Comparison of ENCODE assay signal across 11 cellular contexts in genomic region chr10:5628366-5628765, GRCh38. TPM values are rescaled to one million over a fixed set of nuclear protein-coding genes. Genes with fewer than 3 reads are reported as not detected.
A peak's percentile ranks its signal among the peaks of the same experiment; 100 is the strongest.
DNase-seq lines count a peak whose midpoint lies in the region; TF ChIP-seq lines count a peak whose summit lies in the region.
"Had no signal": no experiment of that assay in that cellular context is flagged by ENCODE, and none has a peak within 500 bp of the region (broad histone marks: within the 10 kb centered on the region; RNA-seq: fewer than 3 reads in every experiment).

No MANE protein-coding gene starts in this region.

- H3K9me3 ChIP-seq in AG04450 (ENCODE audit: control insufficient read depth, insufficient read depth, low read length) (no peaks in the 10 kb centered on the region), OCI-LY7 (ENCODE audit: low read length) (no peaks in the 10 kb centered on the region), trophoblast cell (ENCODE audit: insufficient read depth, low read depth, low read length) (no peaks in the 10 kb centered on the region)
- H3K9me3 ChIP-seq: pancreas had no signal

- H3K18ac ChIP-seq in trophoblast cell (ENCODE audit: low read length), result no peak overlapping the region

- H3K79me2 ChIP-seq in OCI-LY7 (ENCODE audit: insufficient read depth, low read depth, low read length) (no peaks in the 10 kb centered on the region), trophoblast cell (ENCODE audit: control insufficient read depth, insufficient read depth, low read length, poor library complexity) (no peaks in the 10 kb centered on the region)

- peak overlapping the region; percentile 14 for H4K8ac ChIP-seq in trophoblast cell (ENCODE audit: low read depth, low read length)

- peak overlapping the region; percentile 47; the same call in 1 of the 2 replicates for H3K4me2 ChIP-seq in OCI-LY7 (ENCODE audit: low read length)
- no peak overlapping the region for H3K4me2 ChIP-seq in trophoblast cell (ENCODE audit: low read length)

- peak overlapping the region; percentile 50 for H4K91ac ChIP-seq in trophoblast cell (ENCODE audit: low read depth, low read length)

- no peak overlapping the region for H3K4ac ChIP-seq in trophoblast cell (ENCODE audit: low read depth, low read length)

- H3K36me3 ChIP-seq in OCI-LY7 (ENCODE audit: insufficient read depth, low read length) (no peaks in the 10 kb centered on the region), trophoblast cell (ENCODE audit: control insufficient read depth in 1 of 2, insufficient read depth in 2 of 2, low read length in 2 of 2) (no peaks in the 10 kb centered on the region)
- H3K36me3 ChIP-seq: pancreas had no signal

- DNase-seq in AG04450 (ENCODE audit: low read depth, low spot score) (no peak), OCI-LY7 (ENCODE audit: low spot score) (no peak), fibroblast of pulmonary artery (ENCODE audit: low read depth) (peak; percentile 53), trophoblast cell (no peak), kidney glomerular epithelial cell (lab: John Stamatoyannopoulos, UW) (no peak), NCI-H1417 treated with DMSO at 0.1 percent for 48 hours (lab: John Stamatoyannopoulos, UW) (no peak), T-helper 1 cell (no peak), NOMO-1 treated with DMSO at 0.1 percent for 48 hours (lab: John Stamatoyannopoulos, UW; ENCODE audit: unreplicated experiment) (no peak)
- DNase-seq: Calu3, NCI-H446 treated with DMSO at 0.1 percent for 48 hours had no signal

- TF ChIP-seq CTCF in AG04450 (IDR thresholded peaks at IDR 0.05; ENCODE audit: low read depth, low read length) (no peak), OCI-LY7 (conservative IDR thresholded peaks at IDR 0.05; ENCODE audit: low read length) (no peak), fibroblast of pulmonary artery (IDR thresholded peaks at IDR 0.05; ENCODE audit: low read length, missing control alignments) (no peak)

- intact Hi-C loops in OCI-LY7 (cut with micrococcal nuclease; ENCODE audit: unreplicated experiment), result loop anchor here (2.0 to 5.0 kb wide), 2 partner anchors 88 to 134 kb away; no protein-coding TSS in a partner anchor

- H2AFZ ChIP-seq in OCI-LY7 (ENCODE audit: low read length) (peak overlapping the region; percentile 48; the same call in 1 of the 2 replicates), trophoblast cell (ENCODE audit: insufficient read depth, low read length, poor library complexity) (no peak overlapping the region)

- H2BK5ac ChIP-seq in trophoblast cell (ENCODE audit: low read depth, low read length, poor library complexity), result no peak overlapping the region

- no peak overlapping the region for H3K27ac ChIP-seq in AG04450 (ENCODE audit: low read depth, low read length)
- H3K27ac ChIP-seq in OCI-LY7 (ENCODE audit: low read depth, low read length, poor library complexity, severe bottlenecking), result no peak overlapping the region
- H3K27ac ChIP-seq in trophoblast cell (ENCODE audit: low read depth, low read length), result no peak overlapping the region

- no peaks in the 10 kb centered on the region for H4K20me1 ChIP-seq in OCI-LY7 (ENCODE audit: insufficient read depth, low read length)

- peaks cover 5% of the 10 kb centered on the region for H3K79me1 ChIP-seq in trophoblast cell (ENCODE audit: low read length)

- H3K9me2 ChIP-seq in OCI-LY7 (ENCODE audit: insufficient read depth, low read length), result no peaks in the 10 kb centered on the region

- no peak overlapping the region for H3K14ac ChIP-seq in trophoblast cell (ENCODE audit: low read length)

- CTCF ChIA-PET in AG04450 (lab: Charles Lee), result interaction anchor here (1.0 to 2.9 kb wide), 4 partner anchors 186 to 245 kb away, joined by 3 to 10 read pairs (median 5); no protein-coding TSS in a partner anchor
- CTCF ChIA-PET in OCI-LY7 (lab: Charles Lee; ENCODE audit: unreplicated experiment), result no interaction called here

- WGBS in trophoblast cell (ENCODE audit: extremely low coverage, insufficient coverage, insufficient read length), result no CpG with 5 or more reads among the region's 8 CpGs

- H3K4me3 ChIP-seq in AG04450 (ENCODE audit: low read depth, low read length), result peak overlapping the region; percentile 13
- H3K4me3 ChIP-seq in OCI-LY7 (ENCODE audit: low read depth, low read length, poor library complexity, severe bottlenecking), result no peak overlapping the region
- peak overlapping the region; percentile 47 for H3K4me3 ChIP-seq in fibroblast of pulmonary artery (replicated peaks; ENCODE audit: low read depth, low read length)
- no peak overlapping the region for H3K4me3 ChIP-seq in trophoblast cell (ENCODE audit: low read depth, low read length)
- H3K4me3 ChIP-seq: pancreas had no signal

- no peak overlapping the region for H2AK5ac ChIP-seq in trophoblast cell (ENCODE audit: low read length)

- no peak overlapping the region for H4K12ac ChIP-seq in trophoblast cell (ENCODE audit: low read depth, low read length)

- H3K9ac ChIP-seq in trophoblast cell (ENCODE audit: low read length), result no peak overlapping the region

- H2BK12ac ChIP-seq in trophoblast cell (ENCODE audit: low read length), result no peak overlapping the region

- H3K27me3 ChIP-seq in AG04450 (ENCODE audit: control insufficient read depth, insufficient read depth, low read length) (no peaks in the 10 kb centered on the region), trophoblast cell (ENCODE audit: insufficient read depth, low read length) (no peaks in the 10 kb centered on the region)
- H3K27me3 ChIP-seq: pancreas had no signal

- no peak overlapping the region for H3K23ac ChIP-seq in trophoblast cell (ENCODE audit: low read length)

- POLR2A ChIA-PET in AG04450 (lab: Yijun Ruan, JAX), result interaction anchor here (0.6 to 1.5 kb wide), 3 partner anchors 159 to 184 kb away, joined by 3 to 6 read pairs (median 3); no protein-coding TSS in a partner anchor
- POLR2A ChIA-PET in OCI-LY7 (lab: Charles Lee), result no interaction called here

- H2BK120ac ChIP-seq in trophoblast cell (ENCODE audit: insufficient read depth, low read length, poor library complexity), result no peak overlapping the region

- H3K4me1 ChIP-seq in OCI-LY7 (ENCODE audit: insufficient read depth, low read length, poor library complexity, severe bottlenecking) (peaks cover 28% of the 10 kb centered on the region), trophoblast cell (ENCODE audit: control insufficient read depth in 1 of 2, insufficient read depth in 2 of 2, low read length in 2 of 2) (peaks cover 0 to 2% of the 10 kb centered on the region in 2 experiments)

- BruUV-seq in OCI-LY7 (replicated peaks; lab: Mats Ljungman, UMichigan), result no TSS peak

RNA-seq across cellular contexts. Expression of gene ASB13, which starts 38.0 kb away (rescaled TPM):
- polyA plus RNA-seq in AG04450 (2011; rRNA removed), result 4.0 and 4.3 TPM in 2 replicates
- 5.0 and 5.7 TPM in 2 replicates for polyA minus RNA-seq in AG04450 (2011; rRNA and poly(A)+ RNA removed)
- 23.2 and 25.6 TPM in 2 replicates for total RNA-seq in OCI-LY7 (2014; rRNA removed; shearing (Covaris generic))
- 90.4 and 108 TPM in 2 replicates for total RNA-seq in OCI-LY7 (2022)
- 3.3 and 3.7 TPM in 2 replicates for polyA plus RNA-seq in trophoblast cell (2013)

RNA-seq across cellular contexts. Expression of gene TASOR2, which starts 56.3 kb away (rescaled TPM):
- polyA plus RNA-seq in AG04450 (2011; rRNA removed), result 37.5 and 54.1 TPM in 2 replicates
- polyA minus RNA-seq in AG04450 (2011; rRNA and poly(A)+ RNA removed), result 44.6 and 67.4 TPM in 2 replicates
- total RNA-seq in OCI-LY7 (2014; rRNA removed; shearing (Covaris generic)), result 103 and 113 TPM in 2 replicates
- total RNA-seq in OCI-LY7 (2022), result 116 and 127 TPM in 2 replicates
- polyA plus RNA-seq in trophoblast cell (2013), result 28.3 and 29.3 TPM in 2 replicates

Comparison
In these comparisons a context has a peak if more than half of its experiments do, and no peak if none do; other contexts are left out.
1. H3K4me3 ChIP-seq: peak in AG04450 (single experiment) and fibroblast of pulmonary artery (single experiment); none in OCI-LY7 (single experiment) and trophoblast cell (single experiment).